In the genomic region with DNA sequence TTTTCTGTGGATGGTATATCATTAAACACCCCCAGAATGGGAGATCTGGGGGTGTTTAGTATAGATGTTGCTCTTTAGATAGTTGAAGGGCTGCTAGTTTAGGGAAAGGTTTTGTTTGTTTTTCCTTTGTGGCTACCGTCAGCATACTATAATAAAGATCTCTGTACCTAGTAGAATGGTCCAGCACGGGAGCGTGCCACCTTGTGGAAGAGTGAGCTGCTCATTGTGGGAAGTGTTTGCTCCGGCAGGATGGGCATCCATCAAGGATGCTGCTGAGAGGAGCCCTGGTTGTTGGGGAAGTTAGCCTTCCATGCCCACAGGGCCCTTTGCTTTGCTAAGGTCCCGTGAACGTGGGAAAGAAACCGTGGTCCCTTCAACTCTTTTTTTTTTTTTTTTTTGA, we compare ENCODE assay signal across 1 cellular context.
TF ChIP-seq lines count a peak whose summit lies in the region.

No MANE protein-coding gene starts in this region.

TF ChIP-seq in HepG2, 621 proteins besides CTCF, POLR2A, EP300 and RAD21 (continued from another document):
- TF ChIP-seq STAG1 (CRISPR knock-in tag; IDR thresholded peaks at IDR 0.05) = peak; percentile 19; the same call in 1 of the 2 replicates
